ENCODE assay signal across 9 cellular contexts in genomic region chr17:45958307-45958706, GRCh38. TPM values are rescaled to one million over a fixed set of nuclear protein-coding genes. Genes with fewer than 3 reads are reported as not detected.
"Had no signal": no experiment of that assay in that cellular context is flagged by ENCODE, and none has a peak within 500 bp of the region (broad histone marks: within the 10 kb centered on the region; RNA-seq: fewer than 3 reads in every experiment).

No MANE protein-coding gene starts in this region.

- H3K36me3 Mint-ChIP-seq: IgD-negative memory B cell had no signal

- H3K4me3 Mint-ChIP-seq: IgD-negative memory B cell had no signal

- ATAC-seq: HepG2, K562 had no signal

- H3K4me3 ChIP-seq: K562 had no signal

- H3K27ac Mint-ChIP-seq: IgD-negative memory B cell had no signal

- DNase-seq: IMR-90, KBM-7, KG1 had no signal

- H3K27ac ChIP-seq: HL-60 had no signal

RNA-seq across cellular contexts. Expression of gene STH, which starts 40.7 kb away (rescaled TPM):
- total RNA-seq: HepG2, HT-29, HT1080, IMR-90, K562 had no signal
